ENCODE assay signal across 18 cellular contexts in the genomic region with DNA sequence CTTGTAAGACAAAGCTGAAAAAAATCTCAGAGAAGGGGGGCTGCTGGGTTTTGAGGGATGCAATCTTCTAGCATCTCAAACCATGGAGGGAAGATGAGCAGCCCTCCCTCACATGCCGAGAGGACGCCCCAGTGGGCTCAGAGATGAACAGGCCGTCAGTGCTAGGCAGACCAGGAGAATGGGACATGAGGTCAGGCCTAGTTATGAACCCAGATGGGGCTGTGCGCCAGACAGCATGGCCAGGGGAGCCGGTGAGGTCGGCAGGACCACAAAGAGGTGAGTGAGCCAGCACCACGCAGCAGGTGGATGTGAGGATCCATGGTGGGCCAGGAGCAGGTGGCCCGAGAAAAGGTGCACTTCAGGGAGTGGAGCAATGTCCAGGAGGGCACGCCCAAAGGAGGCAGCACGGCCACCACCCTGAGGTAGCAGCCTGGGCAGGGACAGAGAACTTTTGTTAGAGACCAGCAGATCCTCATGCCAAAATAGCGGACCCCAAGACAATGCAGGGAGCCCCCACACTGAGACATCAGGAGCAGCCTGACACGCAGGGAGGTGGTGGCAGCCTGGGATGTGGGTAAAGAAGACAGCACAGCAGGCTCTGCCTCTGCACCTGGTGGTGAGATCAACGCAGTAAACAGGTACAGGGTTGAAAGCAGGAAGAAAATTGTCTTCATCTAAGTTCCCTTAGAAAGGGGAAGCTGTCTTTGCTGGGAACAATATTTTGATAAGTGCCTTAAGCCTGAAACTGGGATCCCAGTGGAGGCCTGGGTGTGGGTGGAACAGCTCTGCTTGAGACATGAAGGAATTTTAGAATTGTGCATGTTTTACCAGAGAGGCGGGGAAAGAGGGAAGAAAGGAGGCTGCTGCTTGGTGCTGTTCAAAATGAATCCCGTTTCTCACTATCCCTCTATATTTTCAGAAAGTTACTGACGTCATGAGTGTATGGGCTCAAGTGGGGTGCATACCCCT. TPM values are rescaled to one million over a fixed set of nuclear protein-coding genes. Genes with fewer than 3 reads are reported as not detected.
DNase-seq lines count a peak whose midpoint lies in the region; ATAC-seq and TF ChIP-seq lines count a peak whose summit lies in the region.
"Had no signal": no experiment of that assay in that cellular context is flagged by ENCODE, and none has a peak within 500 bp of the region (broad histone marks: within the 10 kb centered on the region; RNA-seq: fewer than 3 reads in every experiment).

No MANE protein-coding gene starts in this region.

- peaks cover 0 to 24% (median 5%) of the 10 kb centered on the region in 11 experiments; a peak in 18 of 22 replicates for H4K20me1 ChIP-seq in BLaER1 treated with 17β-estradiol and CSF1 and Interleukin-3, amounts not matched to agents 10 nM and 100 nM

- H3K9me3 ChIP-seq in BLaER1 treated with 17β-estradiol and CSF1 and Interleukin-3, amounts not matched to agents 10 nM and 100 nM (replicated peaks in 1 of 11) = peaks cover 0 to 6% (median 3%) of the 10 kb centered on the region in 11 experiments; a peak in 11 of 22 replicates
- H3K9me3 ChIP-seq: A549, HAP-1, SJSA1 had no signal

- intact Hi-C loops in head of caudate nucleus (cut with DNase I) (no loop called here), sciatic nerve (cut with DNase I) (no loop called here)

- peak overlapping the region in 3 of 11 experiments; percentile 62 to 69 (median 67); a peak in 4 of 22 replicates for H3K27ac ChIP-seq in BLaER1 treated with 17β-estradiol and CSF1 and Interleukin-3, amounts not matched to agents 10 nM and 100 nM
- H3K27ac ChIP-seq: A549, HL-60, SJSA1 had no signal

- peak overlapping the region in 10 of 11 experiments; percentile 13 to 91 (median 83); a peak in 16 of 22 replicates for H3K4me2 ChIP-seq in BLaER1 treated with 17β-estradiol and CSF1 and Interleukin-3, amounts not matched to agents 10 nM and 100 nM
- H3K4me2 ChIP-seq: A549 had no signal

- H3K9ac ChIP-seq in BLaER1 treated with 17β-estradiol and CSF1 and Interleukin-3, amounts not matched to agents 10 nM and 100 nM = peak overlapping the region in 1 of 11 experiments; percentile 64; a peak in 1 of 22 replicates

- peak; percentile 37 for ATAC-seq in sciatic nerve
- ATAC-seq in GM21423 (IDR thresholded peaks at IDR 0.05; ENCODE audit: unreplicated experiment) = no peak
- ATAC-seq: CD8-positive, alpha-beta T cell had no signal

- H3K36me3 ChIP-seq in BLaER1 treated with 17β-estradiol and CSF1 and Interleukin-3, amounts not matched to agents 10 nM and 100 nM = peaks cover 0 to 48% (median 30%) of the 10 kb centered on the region in 11 experiments; a peak in 18 of 22 replicates
- H3K36me3 ChIP-seq: SJSA1 had no signal

- DNase-seq in NCI-H146 (lab: John Stamatoyannopoulos, UW) (peak; percentile 68), head of caudate nucleus (peak in 29 of 42 donors; percentile 11 to 78 (median 42)), sciatic nerve (ENCODE audit: low spot score) (no peak), DMS153 treated with DMSO at 0.1 percent for 48 hours (lab: John Stamatoyannopoulos, UW; ENCODE audit: unreplicated experiment) (no peak), erythroblast (lab: John Stamatoyannopoulos, UW) (no peak)
- DNase-seq: CD8-positive, alpha-beta T cell; DMS79 treated with DMSO at 0.1 percent for 48 hours; IMR-90; NCI-H1417; NCI-H1930; NCI-H345; NCI-H526 had no signal

- H3K27me3 ChIP-seq in BLaER1 treated with 17β-estradiol and CSF1 and Interleukin-3, amounts not matched to agents 10 nM and 100 nM = no peaks in the 10 kb centered on the region
- H3K27me3 ChIP-seq: SJSA1 had no signal

- TF ChIP-seq POLR2A in erythroblast (IDR thresholded peaks at IDR 0.05; ENCODE audit: low read length) = no peak

- H3K4me1 ChIP-seq in BLaER1 treated with 17β-estradiol and CSF1 and Interleukin-3, amounts not matched to agents 10 nM and 100 nM = peaks cover 36 to 58% (median 51%) of the 10 kb centered on the region in 10 experiments
- H3K4me1 ChIP-seq: HAP-1, SJSA1 had no signal

- no peak overlapping the region for H3K4me3 ChIP-seq in BLaER1 treated with 17β-estradiol and CSF1 and Interleukin-3, amounts not matched to agents 10 nM and 100 nM
- H3K4me3 ChIP-seq: A549, HAP-1, SJSA1 had no signal

RNA-seq across cellular contexts. Expression of a gene that starts 17.8 kb away (rescaled TPM):
- 39.3 TPM for total RNA-seq in sciatic nerve

RNA-seq across cellular contexts. Expression of a gene that starts 19.7 kb away (rescaled TPM):
- total RNA-seq in sciatic nerve = 0.36 TPM

RNA-seq across cellular contexts. Expression of a gene that starts 37.6 kb away (rescaled TPM):
- 37.9 TPM for total RNA-seq in sciatic nerve

RNA-seq across cellular contexts. Expression of a gene that starts 46.9 kb away (rescaled TPM):
- 0.27 TPM for total RNA-seq in sciatic nerve
- total RNA-seq: IMR-90 had no signal

Comparison
In these comparisons a context has a peak if more than half of its experiments do, and no peak if none do; other contexts are left out.
1. DNase-seq: peak in NCI-H146 (single experiment) and head of caudate nucleus (29 of 42); none in sciatic nerve (single experiment), DMS153 treated with DMSO at 0.1 percent for 48 hours (single experiment) and erythroblast (0 of 2).